16 cellular contexts compared by ENCODE assay signal in the genomic region with DNA sequence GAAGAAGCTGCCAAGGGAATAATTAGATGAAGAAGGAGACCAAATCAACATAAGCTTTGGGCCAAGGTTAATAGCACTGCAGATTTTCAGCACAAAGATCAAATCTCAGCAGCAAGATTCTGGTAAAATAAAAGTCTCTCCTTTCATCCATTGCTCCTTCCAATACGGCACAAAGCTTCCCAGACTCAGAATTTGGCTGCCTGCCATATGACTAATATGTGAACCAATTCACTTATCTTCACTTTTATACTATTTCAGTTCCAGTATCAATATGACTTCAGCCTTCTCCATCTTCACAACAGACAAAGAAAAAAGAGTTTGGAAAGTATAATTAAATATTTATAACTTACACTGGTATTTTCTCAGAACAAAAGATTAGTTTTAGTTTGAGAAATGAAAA.
DNase-seq lines count a peak whose midpoint lies in the region; FAIRE-seq and TF ChIP-seq lines count a peak whose summit lies in the region.
"Had no signal": no experiment of that assay in that cellular context is flagged by ENCODE, and none has a peak within 500 bp of the region (broad histone marks: within the 10 kb centered on the region; RNA-seq: fewer than 3 reads in every experiment).

No MANE protein-coding gene starts in this region.

- H3K9me3 Mint-ChIP-seq in MCF 10A (ENCODE audit: unreplicated experiment) (peaks cover 10% of the 10 kb centered on the region), chondrocyte (ENCODE audit: low read depth) (peaks cover 22% of the 10 kb centered on the region)

- TF ChIP-seq CTCF in MCF 10A (IDR thresholded peaks at IDR 0.05; ENCODE audit: unreplicated experiment) (no peak), breast epithelium (IDR thresholded peaks at IDR 0.05) (no peak), RWPE1 (conservative IDR thresholded peaks at IDR 0.05; ENCODE audit: low read depth) (no peak), fibroblast of the aortic adventitia (IDR thresholded peaks at IDR 0.05; ENCODE audit: insufficient read depth, low read length) (no peak), coronary artery (IDR thresholded peaks at IDR 0.05) (no peak), chondrocyte (IDR thresholded peaks at IDR 0.05) (no peak)

- intact Hi-C loops in MCF 10A (cut with micrococcal nuclease) = no loop called here
- intact Hi-C loops in breast epithelium (cut with DNase I; ENCODE audit: low total_unique reads) = no loop called here

- H3K4me3 ChIP-seq in breast epithelium (no peak overlapping the region), fibroblast of the aortic adventitia (ENCODE audit: low read depth, low read length) (no peak overlapping the region), coronary artery (no peak overlapping the region)
- H3K4me3 ChIP-seq: gastrocnemius medialis, tibial nerve had no signal

- no peak overlapping the region for H3K27ac ChIP-seq in breast epithelium
- no peak overlapping the region for H3K27ac ChIP-seq in RWPE1
- H3K27ac ChIP-seq in coronary artery = no peak overlapping the region
- H3K27ac ChIP-seq: gastrocnemius medialis, tibial nerve had no signal

- peaks cover 7% of the 10 kb centered on the region for H3K4me1 Mint-ChIP-seq in MCF 10A (ENCODE audit: insufficient read depth, unreplicated experiment)
- peaks cover 9% of the 10 kb centered on the region for H3K4me1 Mint-ChIP-seq in chondrocyte (ENCODE audit: low read depth)
- H3K4me1 Mint-ChIP-seq: central memory CD8-positive, alpha-beta T cell; naive thymus-derived CD4-positive, alpha-beta T cell; T-cell had no signal

- H3K36me3 ChIP-seq in breast epithelium = no peaks in the 10 kb centered on the region
- H3K36me3 ChIP-seq: gastrocnemius medialis, tibial nerve had no signal

- no peak for FAIRE-seq in urothelium cell line (lab: Jason Lieb, UNC)
- FAIRE-seq: A204.1 had no signal

- no peak overlapping the region for H3K4me3 Mint-ChIP-seq in MCF 10A (ENCODE audit: unreplicated experiment)
- H3K4me3 Mint-ChIP-seq in chondrocyte (ENCODE audit: unreplicated experiment) = no peak overlapping the region
- H3K4me3 Mint-ChIP-seq: central memory CD8-positive, alpha-beta T cell; naive thymus-derived CD4-positive, alpha-beta T cell; T-cell had no signal

- H3K36me3 Mint-ChIP-seq in MCF 10A (ENCODE audit: insufficient read depth, unreplicated experiment) = no peaks in the 10 kb centered on the region
- H3K36me3 Mint-ChIP-seq in chondrocyte (ENCODE audit: low read depth) = peaks cover 5% of the 10 kb centered on the region
- H3K36me3 Mint-ChIP-seq: T-cell had no signal

- DNase-seq in MCF 10A (ENCODE audit: unreplicated experiment) (peak; percentile 75), breast epithelium (ENCODE audit: low spot score in 2 of 2) (no peak), RWPE1 (ENCODE audit: low spot score) (peak; percentile 3), fibroblast of the aortic adventitia (ENCODE audit: low read depth) (peak; percentile 85), urothelium cell line (ENCODE audit: low spot score) (peak; percentile 19), coronary artery (ENCODE audit: low spot score) (no peak), chondrocyte (ENCODE audit: low spot score) (no peak), GM19240 (ENCODE audit: insufficient read length, low spot score) (no peak)
- DNase-seq: DMS79; gastrocnemius medialis; naive thymus-derived CD4-positive, alpha-beta T cell; NK-92 treated with Interleukin-12 subunit alpha and Interleukin-12 subunit beta, amount 100 ng/mL, for 24 hours; T-cell had no signal

- H3K4me1 ChIP-seq in breast epithelium = no peaks in the 10 kb centered on the region
- H3K4me1 ChIP-seq: gastrocnemius medialis, tibial nerve had no signal

- H3K27me3 Mint-ChIP-seq in MCF 10A (ENCODE audit: insufficient read depth, unreplicated experiment) = no peaks in the 10 kb centered on the region
- H3K27me3 Mint-ChIP-seq in chondrocyte (ENCODE audit: low read depth) = no peaks in the 10 kb centered on the region
- H3K27me3 Mint-ChIP-seq: central memory CD8-positive, alpha-beta T cell; naive thymus-derived CD4-positive, alpha-beta T cell; T-cell had no signal

- H3K27ac Mint-ChIP-seq in MCF 10A (ENCODE audit: low read depth, unreplicated experiment) = no peak overlapping the region
- no peak overlapping the region for H3K27ac Mint-ChIP-seq in chondrocyte (ENCODE audit: unreplicated experiment)
- H3K27ac Mint-ChIP-seq: naive thymus-derived CD4-positive, alpha-beta T cell; T-cell had no signal

- POLR2A ChIA-PET in MCF 10A (lab: Yijun Ruan, JAX) = interaction anchor here (0.9 kb wide), 1 partner anchor 12 kb away, joined by 3 read pairs; no protein-coding TSS in a partner anchor
- POLR2A ChIA-PET in RWPE1 (lab: Yijun Ruan, JAX; ENCODE audit: low non-redundant PET) = no interaction called here

- H3K9me3 ChIP-seq in breast epithelium = peaks cover 13 to 22% of the 10 kb centered on the region in 2 donors
- H3K9me3 ChIP-seq: gastrocnemius medialis had no signal

- no peaks in the 10 kb centered on the region for H3K27me3 ChIP-seq in breast epithelium
- H3K27me3 ChIP-seq: gastrocnemius medialis, tibial nerve had no signal

- no peak for TF ChIP-seq POLR2A in breast epithelium (IDR thresholded peaks at IDR 0.05)

- CTCF ChIA-PET in MCF 10A (lab: Yijun Ruan, JAX) (no interaction called here), RWPE1 (lab: Yijun Ruan, JAX) (no interaction called here)

- no TSS peak for BruUV-seq in MCF 10A (replicated peaks; lab: Mats Ljungman, UMichigan)

Comparison
In these comparisons a context has a peak if more than half of its experiments do, and no peak if none do; other contexts are left out.
1. DNase-seq: peak in MCF 10A (single experiment), RWPE1 (single experiment), fibroblast of the aortic adventitia (single experiment) and urothelium cell line (single experiment); none in breast epithelium (0 of 2), coronary artery (single experiment), chondrocyte (single experiment) and GM19240 (single experiment).